Comparison of ENCODE assay signal across 1 cellular context in the genomic region with DNA sequence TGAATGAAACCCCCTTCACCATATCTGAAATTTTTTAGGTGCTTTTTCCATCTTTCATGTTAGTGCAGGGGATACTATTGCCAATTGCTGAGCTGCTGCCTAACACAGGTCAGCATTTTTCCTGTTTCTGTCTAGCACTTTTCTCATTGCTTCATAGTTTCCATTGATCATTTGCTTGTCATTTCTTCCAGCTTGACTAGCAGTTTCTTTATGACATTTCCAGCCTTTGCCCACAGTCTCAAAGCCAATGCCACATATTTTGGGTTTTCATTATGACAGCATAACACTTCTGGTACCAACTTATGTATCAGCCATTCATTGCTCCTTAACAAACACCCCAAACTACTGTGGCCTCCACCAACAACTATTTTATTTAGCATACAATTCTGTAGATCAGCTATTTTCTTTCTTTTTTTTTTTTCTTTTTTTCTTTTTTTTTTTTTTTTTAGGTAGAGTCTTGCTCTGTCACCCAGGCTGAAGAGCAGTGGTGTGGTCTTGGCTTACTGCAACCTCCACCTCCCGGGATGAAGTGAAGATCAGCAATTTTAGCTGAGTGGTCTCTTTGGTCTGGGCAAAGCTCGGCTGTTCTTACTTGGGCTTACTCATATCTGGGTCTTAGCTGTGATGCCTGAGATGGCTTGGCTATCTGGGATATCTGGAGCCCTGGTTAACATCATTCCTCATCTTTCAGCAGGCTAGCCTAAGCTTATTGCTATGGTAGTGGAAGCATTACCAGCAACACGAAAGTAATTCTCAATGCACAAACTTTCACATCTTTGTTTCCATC.
A peak's percentile ranks its signal among the peaks of the same experiment; 100 is the strongest.
TF ChIP-seq lines count a peak whose summit lies in the region.

No MANE protein-coding gene starts in this region.

TF ChIP-seq in GM12878, 131 proteins besides CTCF, POLR2A, EP300 and RAD21 (continued from another document):
- no peak for TF ChIP-seq ZBTB11 (CRISPR knock-in tag; IDR thresholded peaks at IDR 0.05)
- TF ChIP-seq JUND (IDR thresholded peaks at IDR 0.05; ENCODE audit: low read depth, low read length) = no peak
- peak in 1 of 2 experiments; percentile 26; a peak in 1 of 4 replicates for TF ChIP-seq ETV6 (conservative IDR thresholded peaks at IDR 0.05 in 1 of 2, IDR thresholded peaks at IDR 0.05 in 1 of 2; ENCODE audit: borderline replicate concordance in 1 of 2, low read depth in 1 of 2)
- no peak for TF ChIP-seq FOS (IDR thresholded peaks at IDR 0.05; ENCODE audit: borderline replicate concordance, extremely low read depth, insufficient read length)
- 0 out of 2 replicates have a peak, but pooled peaks have one; percentile 23 for TF ChIP-seq JUNB (IDR thresholded peaks at IDR 0.05)
- TF ChIP-seq POLR2AphosphoS2 (IDR thresholded peaks at IDR 0.05; ENCODE audit: low read depth, low read length) = no peak
- TF ChIP-seq PBX3 (IDR thresholded peaks at IDR 0.05; ENCODE audit: insufficient replicate concordance, low read depth, low read length) = no peak
- TF ChIP-seq RCOR1 (conservative IDR thresholded peaks at IDR 0.05; ENCODE audit: low read depth, low read length) = no peak
